In genomic region chr7:8413600-8413999, GRCh38 we compare ENCODE assay signal across 13 cellular contexts.
DNase-seq lines count a peak whose midpoint lies in the region; ATAC-seq lines count a peak whose summit lies in the region.
"Had no signal": no experiment of that assay in that cellular context is flagged by ENCODE, and none has a peak within 500 bp of the region (broad histone marks: within the 10 kb centered on the region; RNA-seq: fewer than 3 reads in every experiment).

No MANE protein-coding gene starts in this region.

- ATAC-seq in GM19351 (IDR thresholded peaks at IDR 0.05; ENCODE audit: unreplicated experiment): peak; percentile 69
- peak; percentile 76 for ATAC-seq in HG02870 (IDR thresholded peaks at IDR 0.05; ENCODE audit: unreplicated experiment)
- ATAC-seq in HG03520 (IDR thresholded peaks at IDR 0.05; ENCODE audit: unreplicated experiment): peak; percentile 55
- no peak for ATAC-seq in HG03565 (IDR thresholded peaks at IDR 0.05; ENCODE audit: unreplicated experiment)
- ATAC-seq: A549; CD8-positive, alpha-beta T cell; HepG2 had no signal

- DNase-seq in activated CD8-positive, alpha-beta memory T cell treated with anti-CD3 and anti-CD28 coated beads, Interleukin-2, amount 50 U/mL, for 48 hours: no peak
- DNase-seq in AML-193 (lab: John Stamatoyannopoulos, UW): no peak
- DNase-seq: CD8-positive, alpha-beta T cell; COR-L47; DMS153; DMS79 treated with DMSO at 0.1 percent for 48 hours; EL had no signal
